Comparison of ENCODE assay signal across 14 cellular contexts in genomic region chr7:72751978-72752377, GRCh38.
DNase-seq lines count a peak whose midpoint lies in the region; ATAC-seq and TF ChIP-seq lines count a peak whose summit lies in the region.
"Had no signal": no experiment of that assay in that cellular context is flagged by ENCODE, and none has a peak within 500 bp of the region (broad histone marks: within the 10 kb centered on the region; RNA-seq: fewer than 3 reads in every experiment).

No MANE protein-coding gene starts in this region.

- H3K4me3 Mint-ChIP-seq in chondrocyte (ENCODE audit: unreplicated experiment) (no peak overlapping the region), nephron (no peak overlapping the region)
- H3K4me3 Mint-ChIP-seq: dendritic cell treated with granulocyte-macrophage colony-stimulating factor and Interleukin-4, amounts not matched to agents 40 ng/mL and 50 ng/mL, for 4 days had no signal

- no peaks in the 10 kb centered on the region for H3K9me3 ChIP-seq in upper lobe of right lung
- H3K9me3 ChIP-seq: Caco-2, psoas muscle had no signal

- H3K36me3 Mint-ChIP-seq in chondrocyte (ENCODE audit: low read depth): no peaks in the 10 kb centered on the region
- peaks cover 16% of the 10 kb centered on the region for H3K36me3 Mint-ChIP-seq in nephron (ENCODE audit: low read depth)

- no peak for ATAC-seq in HG02642 (IDR thresholded peaks at IDR 0.05; ENCODE audit: poor library complexity, unreplicated experiment)
- ATAC-seq in GM21825 (IDR thresholded peaks at IDR 0.05; ENCODE audit: unreplicated experiment): no peak
- no peak for ATAC-seq in upper lobe of right lung
- ATAC-seq: psoas muscle had no signal

- H3K27ac ChIP-seq in upper lobe of right lung: no peak overlapping the region
- H3K27ac ChIP-seq: psoas muscle had no signal

- no peak overlapping the region for H3K4me3 ChIP-seq in upper lobe of right lung
- H3K4me3 ChIP-seq: lung, psoas muscle had no signal

- peak; percentile 5 for DNase-seq in EH (ENCODE audit: low read depth)
- peak; percentile 7 for DNase-seq in LHCN-M2 (ENCODE audit: low read depth)
- no peak for DNase-seq in chondrocyte (ENCODE audit: low spot score)
- no peak for DNase-seq in midbrain (lab: John Stamatoyannopoulos, UW)
- no peak for DNase-seq in upper lobe of right lung
- DNase-seq: NCI-H2081, psoas muscle, RPMI8226 had no signal

- H3K27ac Mint-ChIP-seq in chondrocyte (ENCODE audit: unreplicated experiment): peak overlapping the region; percentile 15
- H3K27ac Mint-ChIP-seq in nephron: no peak overlapping the region
- H3K27ac Mint-ChIP-seq: dendritic cell treated with granulocyte-macrophage colony-stimulating factor and Interleukin-4, amounts not matched to agents 40 ng/mL and 50 ng/mL, for 4 days had no signal

- H3K27me3 ChIP-seq in upper lobe of right lung: no peaks in the 10 kb centered on the region

- H3K36me3 ChIP-seq in upper lobe of right lung: no peaks in the 10 kb centered on the region

- H3K4me1 ChIP-seq in upper lobe of right lung: no peaks in the 10 kb centered on the region
- H3K4me1 ChIP-seq: Caco-2, psoas muscle had no signal

- peak; percentile 58 for TF ChIP-seq CTCF in chondrocyte (IDR thresholded peaks at IDR 0.05)
- peak in 2 of 3 experiments; percentile 12 to 38 for TF ChIP-seq CTCF in nephron (IDR thresholded peaks at IDR 0.05; ENCODE audit: unreplicated experiment in 3 of 3)
- no peak for TF ChIP-seq CTCF in upper lobe of right lung (IDR thresholded peaks at IDR 0.05)

- H3K9me3 Mint-ChIP-seq in chondrocyte (ENCODE audit: low read depth) (no peaks in the 10 kb centered on the region), nephron (peaks cover 8% of the 10 kb centered on the region)

- H3K27me3 Mint-ChIP-seq in chondrocyte (ENCODE audit: low read depth) (no peaks in the 10 kb centered on the region), nephron (ENCODE audit: low read depth) (no peaks in the 10 kb centered on the region)
- H3K27me3 Mint-ChIP-seq: dendritic cell treated with granulocyte-macrophage colony-stimulating factor and Interleukin-4, amounts not matched to agents 40 ng/mL and 50 ng/mL, for 4 days had no signal

- intact Hi-C loops in upper lobe of right lung (cut with DNase I): no loop called here

- peaks cover 6% of the 10 kb centered on the region for H3K4me1 Mint-ChIP-seq in chondrocyte (ENCODE audit: low read depth)
- H3K4me1 Mint-ChIP-seq in nephron: no peaks in the 10 kb centered on the region

Comparison
In these comparisons a context has a peak if more than half of its experiments do, and no peak if none do; other contexts are left out.
1. DNase-seq: peak in EH (single experiment) and LHCN-M2 (single experiment); none in chondrocyte (single experiment), midbrain (single experiment) and upper lobe of right lung (single experiment).